In genomic region chrY:19167839-19168565, GRCh38 we compare ENCODE assay signal across 16 cellular contexts.
"Had no signal": no experiment of that assay in that cellular context is flagged by ENCODE, and none has a peak within 500 bp of the region (broad histone marks: within the 10 kb centered on the region; RNA-seq: fewer than 3 reads in every experiment).

No MANE protein-coding gene starts in this region.

- H3K27ac ChIP-seq: dorsolateral prefrontal cortex, esophagus muscularis mucosa, ovary, right lobe of liver, stomach, thyroid gland had no signal

- DNase-seq: dorsolateral prefrontal cortex; effector CD4-positive, alpha-beta T cell; head of caudate nucleus; natural killer cell; occipital lobe; ovary; posterior cingulate gyrus; right lobe of liver; stimulated activated CD4-positive, alpha-beta T cell treated with anti-CD3 and anti-CD28 coated beads, Interleukin-12 subunit alpha, Interleukin-12 subunit beta, amount 100 ng/mL, for 4 hours; stimulated activated CD4-positive, alpha-beta T cell treated with anti-CD3 and anti-CD28 coated beads, Interleukin-1b, Interleukin-23, amount 100 ng/mL, for 48 hours; stimulated activated CD4-positive, alpha-beta T cell treated with anti-CD3 and anti-CD28 coated beads, Interleukin-4, amount 100 ng/mL, for 1 hour; stimulated activated CD8-positive, alpha-beta memory T cell treated with anti-CD3 and anti-CD28 coated beads, Interleukin-4, amount 100 ng/mL, for 48 hours; stimulated activated naive CD4-positive, alpha-beta T cell; stomach; thyroid gland had no signal
